In the genomic region with DNA sequence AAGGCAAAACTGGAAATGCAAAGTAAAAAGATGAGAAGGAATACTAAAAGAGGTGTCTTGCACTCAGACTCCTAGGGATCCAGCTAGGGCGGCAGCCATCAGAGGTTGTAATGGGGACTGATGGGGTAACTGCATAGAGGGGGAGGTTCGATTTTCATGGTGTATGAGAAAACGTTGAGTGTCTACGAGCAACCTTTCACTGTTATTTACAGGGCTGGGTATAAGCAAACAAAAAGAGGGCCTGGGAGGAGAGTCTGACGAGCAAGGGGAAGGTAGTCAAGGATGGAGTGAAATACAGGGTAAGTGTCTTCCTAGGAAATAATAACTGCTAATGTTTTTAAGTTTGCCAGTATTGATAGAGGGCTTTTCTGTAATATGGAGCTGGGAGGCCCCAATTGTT, we compare ENCODE assay signal across 18 cellular contexts. TPM values are rescaled to one million over a fixed set of nuclear protein-coding genes. Genes with fewer than 3 reads are reported as not detected.
"Had no signal": no experiment of that assay in that cellular context is flagged by ENCODE, and none has a peak within 500 bp of the region (broad histone marks: within the 10 kb centered on the region; RNA-seq: fewer than 3 reads in every experiment).

No MANE protein-coding gene starts in this region.

RNA-seq across cellular contexts. Expression of gene CXCL17, which starts 5.6 kb away (rescaled TPM):
- total RNA-seq: activated naive CD4-positive, alpha-beta T cell treated with anti-CD3 and anti-CD28 coated beads for 36 hours; activated naive CD4-positive, alpha-beta T cell treated with anti-CD3 and anti-CD28 coated beads, Interleukin-2, amount 50 U/mL, for 72 hours; activated naive CD8-positive, alpha-beta T cell treated with anti-CD3 and anti-CD28 coated beads for 36 hours; activated naive CD8-positive, alpha-beta T cell treated with anti-CD3 and anti-CD28 coated beads, Interleukin-2, amount 10 ng/mL, durations not matched to agents 7 days and 5 days; activated T-cell treated with anti-CD3 and anti-CD28 coated beads, Interleukin-2, amount 50 U/mL, for 4 hours; activated T-cell treated with anti-CD3 and anti-CD28 coated beads, Interleukin-2, amount 50 U/mL, for 72 hours; activated T-helper 1 cell treated with anti-CD3 and anti-CD28 coated beads, Interleukin-12 subunit alpha, Interleukin-12 subunit beta, Interleukin-2, Interleukin-4 antibody, amounts not matched to agents 30 ng/mL and 10 ng/mL and 1 ng/mL, durations not matched to agents 14 hours and 24 hours and 36 hours; activated T-helper 17 cell treated with anti-CD3 and anti-CD28 coated beads, Interleukin-2, amount 50 U/mL, for 72 hours; activated T-helper 2 cell treated with anti-CD3 and anti-CD28 coated beads, Interferon-gamma antibody, Interleukin-2, Interleukin-4, amounts not matched to agents 10 μg/mL and 5 μg/mL and 100 μg/mL, durations not matched to agents 14 hours and 24 hours and 36 hours; aorta; ascending aorta; astrocyte; cardiac muscle cell; cardiac septum; cerebellum; chondrocyte had no signal

RNA-seq across cellular contexts. Expression of gene CNFN, which starts 58.2 kb away (rescaled TPM):
- total RNA-seq: activated naive CD4-positive, alpha-beta T cell treated with anti-CD3 and anti-CD28 coated beads for 36 hours; activated naive CD4-positive, alpha-beta T cell treated with anti-CD3 and anti-CD28 coated beads, Interleukin-2, amount 50 U/mL, for 72 hours; activated naive CD8-positive, alpha-beta T cell treated with anti-CD3 and anti-CD28 coated beads for 36 hours; activated naive CD8-positive, alpha-beta T cell treated with anti-CD3 and anti-CD28 coated beads, Interleukin-2, amount 10 ng/mL, durations not matched to agents 7 days and 5 days; activated T-cell treated with anti-CD3 and anti-CD28 coated beads, Interleukin-2, amount 50 U/mL, for 4 hours; activated T-helper 1 cell treated with anti-CD3 and anti-CD28 coated beads, Interleukin-12 subunit alpha, Interleukin-12 subunit beta, Interleukin-2, Interleukin-4 antibody, amounts not matched to agents 30 ng/mL and 10 ng/mL and 1 ng/mL, durations not matched to agents 14 hours and 24 hours and 36 hours; activated T-helper 2 cell treated with anti-CD3 and anti-CD28 coated beads, Interferon-gamma antibody, Interleukin-2, Interleukin-4, amounts not matched to agents 10 μg/mL and 5 μg/mL and 100 μg/mL, durations not matched to agents 14 hours and 24 hours and 36 hours; ascending aorta; body of pancreas; bronchial epithelial cell; cerebellum; chondrocyte had no signal
